Comparison of ENCODE assay signal across 22 cellular contexts in the genomic region with DNA sequence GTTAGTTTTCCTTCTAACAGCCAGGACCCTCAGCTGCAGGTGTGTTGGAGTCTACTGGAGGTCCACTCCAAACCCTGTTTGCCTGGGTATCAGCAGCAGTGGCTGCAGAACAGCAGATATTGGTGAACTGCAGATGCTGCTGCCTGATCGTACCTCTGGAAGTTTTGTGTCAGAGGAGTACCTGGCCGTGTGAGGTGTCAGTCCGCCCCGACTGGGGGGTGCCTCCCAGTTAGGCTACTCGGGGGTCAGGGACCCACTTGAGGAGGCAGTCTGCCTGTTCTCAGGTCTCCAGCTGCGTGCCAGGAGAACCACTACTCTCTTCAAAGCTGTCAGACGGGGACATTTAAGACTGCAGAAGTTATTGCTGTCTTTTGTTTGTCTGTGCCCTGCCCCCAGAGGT. TPM values are rescaled to one million over a fixed set of nuclear protein-coding genes. Genes with fewer than 3 reads are reported as not detected.
"Had no signal": no experiment of that assay in that cellular context is flagged by ENCODE, and none has a peak within 500 bp of the region (broad histone marks: within the 10 kb centered on the region; RNA-seq: fewer than 3 reads in every experiment).

No MANE protein-coding gene starts in this region.

RNA-seq across cellular contexts. Expression of gene NXF2, which starts 11.3 kb away (rescaled TPM):
- total RNA-seq: activated B cell treated with CpG ODN at 0.5 μM for 24 hours; activated CD4-positive, alpha-beta memory T cell treated with anti-CD3 and anti-CD28 coated beads for 36 hours; activated CD4-positive, alpha-beta T cell treated with anti-CD3 and anti-CD28 coated beads for 36 hours; activated CD4-positive, alpha-beta T cell treated with anti-CD3 and anti-CD28 coated beads, Interleukin-2, amount 10 ng/mL, durations not matched to agents 24 days and 14 days; activated CD8-positive, alpha-beta memory T cell treated with anti-CD3 and anti-CD28 coated beads for 36 hours; activated CD8-positive, alpha-beta memory T cell treated with anti-CD3 and anti-CD28 coated beads, Interleukin-2, amount 10 ng/mL, durations not matched to agents 7 days and 5 days; activated CD8-positive, alpha-beta T cell treated with anti-CD3 and anti-CD28 coated beads, Interleukin-2, amount 10 ng/mL, durations not matched to agents 7 days and 5 days; activated naive CD4-positive, alpha-beta T cell treated with anti-CD3 and anti-CD28 coated beads for 36 hours; activated naive CD8-positive, alpha-beta T cell treated with anti-CD3 and anti-CD28 coated beads for 36 hours; activated T-helper 1 cell treated with anti-CD3 and anti-CD28 coated beads, Interleukin-12 subunit alpha, Interleukin-12 subunit beta, Interleukin-2, Interleukin-4 antibody, amounts not matched to agents 30 ng/mL and 10 ng/mL and 1 ng/mL, durations not matched to agents 14 hours and 24 hours and 36 hours; activated T-helper 2 cell treated with anti-CD3 and anti-CD28 coated beads, Interferon-gamma antibody, Interleukin-2, Interleukin-4, amounts not matched to agents 10 μg/mL and 5 μg/mL and 100 μg/mL, durations not matched to agents 14 hours and 24 hours and 36 hours; adrenal gland; aorta; breast epithelium; cardiac muscle cell; cerebellum; dermis blood vessel endothelial cell; esophagus muscularis mucosa; foreskin keratinocyte; gastrocnemius medialis; T-cell; T-helper 2 cell treated with Interferon-gamma antibody and Interleukin-4, amounts not matched to agents 100 ng/mL and 5 ng/mL, for 36 hours had no signal

RNA-seq across cellular contexts. Expression of gene TCP11X1, which starts 20.6 kb away (rescaled TPM):
- total RNA-seq: activated B cell treated with CpG ODN at 0.5 μM for 24 hours; activated CD4-positive, alpha-beta memory T cell treated with anti-CD3 and anti-CD28 coated beads for 36 hours; activated CD4-positive, alpha-beta T cell treated with anti-CD3 and anti-CD28 coated beads for 36 hours; activated CD4-positive, alpha-beta T cell treated with anti-CD3 and anti-CD28 coated beads, Interleukin-2, amount 10 ng/mL, durations not matched to agents 24 days and 14 days; activated CD8-positive, alpha-beta memory T cell treated with anti-CD3 and anti-CD28 coated beads for 36 hours; activated CD8-positive, alpha-beta memory T cell treated with anti-CD3 and anti-CD28 coated beads, Interleukin-2, amount 10 ng/mL, durations not matched to agents 7 days and 5 days; activated CD8-positive, alpha-beta T cell treated with anti-CD3 and anti-CD28 coated beads, Interleukin-2, amount 10 ng/mL, durations not matched to agents 7 days and 5 days; activated naive CD4-positive, alpha-beta T cell treated with anti-CD3 and anti-CD28 coated beads for 36 hours; activated naive CD8-positive, alpha-beta T cell treated with anti-CD3 and anti-CD28 coated beads for 36 hours; activated T-helper 1 cell treated with anti-CD3 and anti-CD28 coated beads, Interleukin-12 subunit alpha, Interleukin-12 subunit beta, Interleukin-2, Interleukin-4 antibody, amounts not matched to agents 30 ng/mL and 10 ng/mL and 1 ng/mL, durations not matched to agents 14 hours and 24 hours and 36 hours; activated T-helper 2 cell treated with anti-CD3 and anti-CD28 coated beads, Interferon-gamma antibody, Interleukin-2, Interleukin-4, amounts not matched to agents 10 μg/mL and 5 μg/mL and 100 μg/mL, durations not matched to agents 14 hours and 24 hours and 36 hours; aorta; breast epithelium; cardiac muscle cell; dermis blood vessel endothelial cell; esophagus muscularis mucosa; foreskin keratinocyte; gastrocnemius medialis; T-cell; T-helper 2 cell treated with Interferon-gamma antibody and Interleukin-4, amounts not matched to agents 100 ng/mL and 5 ng/mL, for 36 hours had no signal
